In the genomic region with DNA sequence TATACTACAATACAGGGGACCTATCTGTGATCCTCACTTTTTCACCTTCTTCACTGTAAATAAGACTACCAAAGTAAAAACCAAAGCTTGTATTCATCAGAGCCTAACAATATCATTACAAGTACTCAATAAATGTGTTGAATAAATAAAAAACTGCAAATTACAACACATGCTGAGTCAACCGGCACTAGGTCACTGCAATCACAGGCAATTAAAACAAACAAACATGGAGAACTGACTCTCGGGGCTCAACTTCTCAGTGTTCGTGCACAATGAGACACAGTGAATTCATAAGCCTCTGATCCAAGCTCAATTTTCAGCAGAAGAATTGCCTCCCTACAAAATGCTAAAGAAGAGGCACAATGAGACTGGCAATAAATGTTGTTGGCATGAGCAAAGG, we compare ENCODE assay signal across 27 cellular contexts.
"Had no signal": no experiment of that assay in that cellular context is flagged by ENCODE, and none has a peak within 500 bp of the region (broad histone marks: within the 10 kb centered on the region; RNA-seq: fewer than 3 reads in every experiment).

No MANE protein-coding gene starts in this region.

- H3K27me3 Mint-ChIP-seq: naive thymus-derived CD8-positive, alpha-beta T cell had no signal

- H3K4me3 Mint-ChIP-seq: naive thymus-derived CD8-positive, alpha-beta T cell; nephron progenitor cell; stimulated activated effector memory CD8-positive, alpha-beta T cell treated with anti-CD3 and anti-CD28 coated beads, Interleukin-12 subunit alpha, Interleukin-12 subunit beta, amount 100 ng/mL, for 72 hours had no signal

- H3K9me3 ChIP-seq: gastrocnemius medialis, ovary, psoas muscle, thyroid gland, vagina had no signal

- DNase-seq: dermis blood vessel endothelial cell; effector memory CD4-positive, alpha-beta T cell; erythroblast; esophagus squamous epithelium; gastrocnemius medialis; head of caudate nucleus; left cardiac atrium; left lung; mammary epithelial cell; naive thymus-derived CD8-positive, alpha-beta T cell; nephron progenitor cell; nucleus accumbens; ovary; posterior cingulate gyrus; psoas muscle; right cardiac atrium; sigmoid colon; stimulated activated CD4-positive, alpha-beta T cell treated with anti-CD3 and anti-CD28 coated beads, Interleukin-2, amount 100 ng/mL, for 24 hours; stimulated activated CD4-positive, alpha-beta T cell treated with anti-CD3 and anti-CD28 coated beads, Interleukin-4, amount 100 ng/mL, for 24 hours; stimulated activated naive CD4-positive, alpha-beta T cell treated with Interleukin-2 at 50 U/mL for 16 hours; stomach; trophoblast cell had no signal

- H3K27me3 ChIP-seq: esophagus squamous epithelium, gastrocnemius medialis, hepatocyte, left lung, ovary, sigmoid colon, stomach, thyroid gland, vagina had no signal

- H3K4me3 ChIP-seq: coronary artery, esophagus squamous epithelium, gastrocnemius medialis, hepatocyte, left lung, ovary, psoas muscle, sigmoid colon, stomach, thyroid gland, vagina had no signal

- H3K9me3 Mint-ChIP-seq: stimulated activated effector memory CD8-positive, alpha-beta T cell treated with anti-CD3 and anti-CD28 coated beads, Interleukin-12 subunit alpha, Interleukin-12 subunit beta, amount 100 ng/mL, for 72 hours had no signal

- H3K27ac ChIP-seq: coronary artery, gastrocnemius medialis, hepatocyte, left lung, ovary, psoas muscle, sigmoid colon, stomach, vagina had no signal

- H3K36me3 ChIP-seq: ovary had no signal

- H3K27ac Mint-ChIP-seq: nephron progenitor cell; stimulated activated effector memory CD8-positive, alpha-beta T cell treated with anti-CD3 and anti-CD28 coated beads, Interleukin-12 subunit alpha, Interleukin-12 subunit beta, amount 100 ng/mL, for 72 hours had no signal

- H3K4me1 ChIP-seq: left lung, sigmoid colon, vagina had no signal
